ENCODE assay signal across 19 cellular contexts in genomic region chr12:80121661-80122060, GRCh38. TPM values are rescaled to one million over a fixed set of nuclear protein-coding genes. Genes with fewer than 3 reads are reported as not detected.
DNase-seq lines count a peak whose midpoint lies in the region; ATAC-seq and TF ChIP-seq lines count a peak whose summit lies in the region.
"Had no signal": no experiment of that assay in that cellular context is flagged by ENCODE, and none has a peak within 500 bp of the region (broad histone marks: within the 10 kb centered on the region; RNA-seq: fewer than 3 reads in every experiment).

No MANE protein-coding gene starts in this region.

- in situ Hi-C loops in GM23248 (cut with MboI): no loop called here

- 59 to 62% methylated on average over 3 of the region's 3 CpGs for WGBS in GM23248 (ENCODE audit: low coverage in 1 of 2, low lambda C conversion rate in 2 of 2, missing lambda C conversion rate in 2 of 2), 2 experiments
- WGBS in sigmoid colon, 2 donors: 58 to 73% methylated on average over 3 of the region's 3 CpGs

- no peaks in the 10 kb centered on the region for H3K4me1 Mint-ChIP-seq in stimulated activated naive B cell treated with anti-CD40 and anti-IgM and Interleukin-4, amounts not matched to agents 10 μg/mL and 1 μg/mL and 100 μg/mL, for 72 hours
- H3K4me1 Mint-ChIP-seq: CD4-positive, CD25-positive, alpha-beta regulatory T cell had no signal

- H3K9me3 Mint-ChIP-seq in stimulated activated naive B cell treated with anti-CD40 and anti-IgM and Interleukin-4, amounts not matched to agents 10 μg/mL and 1 μg/mL and 100 μg/mL, for 72 hours: no peaks in the 10 kb centered on the region

- DNase-seq in GM23248: peak; percentile 16
- DNase-seq in astrocyte of the hippocampus (ENCODE audit: low read depth, low spot score): peak; percentile 48
- DNase-seq in fibroblast of the aortic adventitia (ENCODE audit: low read depth): peak; percentile 41
- no peak for DNase-seq in sigmoid colon
- no peak for DNase-seq in stimulated activated naive B cell treated with anti-CD40 and anti-IgM and Interleukin-4, amounts not matched to agents 10 μg/mL and 1 μg/mL and 100 μg/mL, for 72 hours
- no peak for DNase-seq in stimulated activated CD4-positive, alpha-beta T cell treated with anti-CD3 and anti-CD28 coated beads, Interleukin-12 subunit alpha, Interleukin-12 subunit beta, amount 100 ng/mL, for 4 hours
- DNase-seq: CD4-positive, CD25-positive, alpha-beta regulatory T cell; DMS79; NCI-H1092 treated with DMSO at 0.1 percent for 48 hours; NCI-H1436 treated with DMSO at 0.1 percent for 48 hours; NCI-H1930; NCI-H2227 treated with DMSO at 0.1 percent for 48 hours; NCI-H510A; Peyer's patch; SJCRH30 had no signal

- no peak overlapping the region for H3K27ac Mint-ChIP-seq in stimulated activated naive B cell treated with anti-CD40 and anti-IgM and Interleukin-4, amounts not matched to agents 10 μg/mL and 1 μg/mL and 100 μg/mL, for 72 hours
- H3K27ac Mint-ChIP-seq: CD4-positive, CD25-positive, alpha-beta regulatory T cell had no signal

- no peaks in the 10 kb centered on the region for H3F3A ChIP-seq in GM23248 (ENCODE audit: insufficient read depth)

- no peaks in the 10 kb centered on the region for H4K20me1 ChIP-seq in GM23248 (ENCODE audit: insufficient read depth)

- H3K27ac ChIP-seq in GM23248 (no peak overlapping the region), sigmoid colon (peak overlapping the region in 3 of 4 donors; percentile 32 to 62 (median 44))
- H3K27ac ChIP-seq: A549, KMS-11, Peyer's patch, SJCRH30 had no signal

- H3K9me3 ChIP-seq in GM23248 (ENCODE audit: low read depth) (no peaks in the 10 kb centered on the region), sigmoid colon (no peaks in the 10 kb centered on the region)
- H3K9me3 ChIP-seq: A549, Peyer's patch, SJCRH30 had no signal

- no peak overlapping the region for H3K4me3 Mint-ChIP-seq in stimulated activated naive B cell treated with anti-CD40 and anti-IgM and Interleukin-4, amounts not matched to agents 10 μg/mL and 1 μg/mL and 100 μg/mL, for 72 hours
- H3K4me3 Mint-ChIP-seq: CD4-positive, CD25-positive, alpha-beta regulatory T cell had no signal

- no peak for TF ChIP-seq EP300 in sigmoid colon (IDR thresholded peaks at IDR 0.05)

- no peaks in the 10 kb centered on the region for H3K27me3 Mint-ChIP-seq in stimulated activated naive B cell treated with anti-CD40 and anti-IgM and Interleukin-4, amounts not matched to agents 10 μg/mL and 1 μg/mL and 100 μg/mL, for 72 hours

- no peaks in the 10 kb centered on the region for H3K79me2 ChIP-seq in GM23248 (ENCODE audit: insufficient read depth)

- no peaks in the 10 kb centered on the region for H3K9me2 ChIP-seq in GM23248 (ENCODE audit: insufficient read depth)

- no peak for TF ChIP-seq POLR2A in sigmoid colon (IDR thresholded peaks at IDR 0.05)

- no peaks in the 10 kb centered on the region for H3K36me3 Mint-ChIP-seq in stimulated activated naive B cell treated with anti-CD40 and anti-IgM and Interleukin-4, amounts not matched to agents 10 μg/mL and 1 μg/mL and 100 μg/mL, for 72 hours
- H3K36me3 Mint-ChIP-seq: CD4-positive, CD25-positive, alpha-beta regulatory T cell had no signal

- H3K27me3 ChIP-seq in GM23248 (replicated peaks; ENCODE audit: insufficient read depth) (no peaks in the 10 kb centered on the region), sigmoid colon (no peaks in the 10 kb centered on the region)
- H3K27me3 ChIP-seq: Peyer's patch, SJCRH30 had no signal

- no peak for TF ChIP-seq CTCF in fibroblast of the aortic adventitia (IDR thresholded peaks at IDR 0.05; ENCODE audit: insufficient read depth, low read length)
- TF ChIP-seq CTCF in sigmoid colon (IDR thresholded peaks at IDR 0.05): no peak

- no peaks in the 10 kb centered on the region for H3K36me3 ChIP-seq in GM23248 (ENCODE audit: low read depth)
- no peaks in the 10 kb centered on the region for H3K36me3 ChIP-seq in sigmoid colon
- H3K36me3 ChIP-seq: Peyer's patch, SJCRH30 had no signal

- ATAC-seq in stimulated activated naive B cell treated with anti-CD40 and anti-IgM and Interleukin-4, amounts not matched to agents 10 μg/mL and 1 μg/mL and 100 μg/mL, for 72 hours (replicated peaks): no peak
- ATAC-seq in GM21825 (IDR thresholded peaks at IDR 0.05; ENCODE audit: unreplicated experiment): no peak
- ATAC-seq: A549 had no signal

- intact Hi-C loops in sigmoid colon (cut with DNase I): no loop called here

- H3K4me2 ChIP-seq in GM23248 (ENCODE audit: unreplicated experiment): no peak overlapping the region
- H3K4me2 ChIP-seq: A549, KMS-11 had no signal

- H3K4me3 ChIP-seq in GM23248 (no peak overlapping the region), fibroblast of the aortic adventitia (ENCODE audit: low read depth, low read length) (no peak overlapping the region), sigmoid colon (no peak overlapping the region)
- H3K4me3 ChIP-seq: A549, Peyer's patch, SJCRH30 had no signal

- H3K4me1 ChIP-seq in GM23248 (ENCODE audit: insufficient read depth) (0 out of 2 replicates have a peak, but pooled peaks cover 10% of the 10 kb centered on the region), sigmoid colon (peaks cover 0 to 44% (median 36%) of the 10 kb centered on the region in 4 donors)
- H3K4me1 ChIP-seq: A549, SJCRH30 had no signal

- H2AFZ ChIP-seq in GM23248: 0 out of 2 replicates have a peak overlapping the region, but pooled peaks have one; percentile 19

- no peak overlapping the region for H3K9ac ChIP-seq in GM23248
- H3K9ac ChIP-seq: KMS-11 had no signal

RNA-seq across cellular contexts. Expression of gene OTOGL, which starts 22.3 kb away (rescaled TPM):
- under 0.01 and 1.3 TPM in 2 replicates for total RNA-seq in GM23248 (2014; rRNA removed; shearing (Covaris generic))
- polyA plus RNA-seq in GM23248 (2016; fragmentation: Nextera tagmentation; extraction: Ambion mirVana) (0.06 and 0.09 TPM in 2 replicates), sigmoid colon (under 1 TPM in 1 of 3 donors, not detected in 2; 0.07 TPM)
- total RNA-seq in fibroblast of the aortic adventitia (ENCODE audit: low replicate concordance) (0.16 and 0.27 TPM in 2 replicates), sigmoid colon (1 to 10 TPM in 2 of 4 donors, under 1 TPM in 2; 0.71 to 4.7 (median 1.2) TPM)
- total RNA-seq: CD4-positive, CD25-positive, alpha-beta regulatory T cell; OCI-LY7 had no signal
- polyA plus RNA-seq: CD4-positive, CD25-positive, alpha-beta regulatory T cell had no signal

Comparison
In these comparisons a context has a peak if more than half of its experiments do, and no peak if none do; other contexts are left out.
1. DNase-seq: peak in GM23248 (single experiment), astrocyte of the hippocampus (single experiment) and fibroblast of the aortic adventitia (single experiment); none in sigmoid colon (single experiment), stimulated activated naive B cell treated with anti-CD40 and anti-IgM and Interleukin-4, amounts not matched to agents 10 μg/mL and 1 μg/mL and 100 μg/mL, for 72 hours (single experiment) and stimulated activated CD4-positive, alpha-beta T cell treated with anti-CD3 and anti-CD28 coated beads, Interleukin-12 subunit alpha, Interleukin-12 subunit beta, amount 100 ng/mL, for 4 hours (single experiment).